In the genomic region with DNA sequence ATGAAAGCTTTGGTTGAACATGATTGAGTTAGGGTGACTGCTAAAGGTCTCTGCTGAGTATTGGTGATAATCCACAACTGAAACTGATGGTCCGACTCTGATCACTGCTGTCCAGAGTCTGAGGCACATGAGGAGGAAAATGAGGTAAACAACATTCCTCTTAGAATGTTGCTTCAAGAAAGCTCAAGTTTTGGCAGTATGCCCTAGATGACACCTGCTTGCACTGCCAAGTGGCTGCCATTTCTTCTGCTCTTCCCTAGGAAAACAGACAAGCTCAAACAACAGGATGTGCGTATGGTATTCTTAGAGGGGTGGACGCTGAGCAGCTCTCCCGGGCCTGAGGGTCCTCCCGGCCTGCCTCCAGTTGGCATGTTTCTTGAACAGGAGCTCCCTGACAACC, we compare ENCODE assay signal across 1 cellular context.
TF ChIP-seq lines count a peak whose summit lies in the region.

No MANE protein-coding gene starts in this region.

TF ChIP-seq in GM12878, 131 proteins besides CTCF, POLR2A, EP300 and RAD21 (continued from another document):
- TF ChIP-seq, protein P1, sequence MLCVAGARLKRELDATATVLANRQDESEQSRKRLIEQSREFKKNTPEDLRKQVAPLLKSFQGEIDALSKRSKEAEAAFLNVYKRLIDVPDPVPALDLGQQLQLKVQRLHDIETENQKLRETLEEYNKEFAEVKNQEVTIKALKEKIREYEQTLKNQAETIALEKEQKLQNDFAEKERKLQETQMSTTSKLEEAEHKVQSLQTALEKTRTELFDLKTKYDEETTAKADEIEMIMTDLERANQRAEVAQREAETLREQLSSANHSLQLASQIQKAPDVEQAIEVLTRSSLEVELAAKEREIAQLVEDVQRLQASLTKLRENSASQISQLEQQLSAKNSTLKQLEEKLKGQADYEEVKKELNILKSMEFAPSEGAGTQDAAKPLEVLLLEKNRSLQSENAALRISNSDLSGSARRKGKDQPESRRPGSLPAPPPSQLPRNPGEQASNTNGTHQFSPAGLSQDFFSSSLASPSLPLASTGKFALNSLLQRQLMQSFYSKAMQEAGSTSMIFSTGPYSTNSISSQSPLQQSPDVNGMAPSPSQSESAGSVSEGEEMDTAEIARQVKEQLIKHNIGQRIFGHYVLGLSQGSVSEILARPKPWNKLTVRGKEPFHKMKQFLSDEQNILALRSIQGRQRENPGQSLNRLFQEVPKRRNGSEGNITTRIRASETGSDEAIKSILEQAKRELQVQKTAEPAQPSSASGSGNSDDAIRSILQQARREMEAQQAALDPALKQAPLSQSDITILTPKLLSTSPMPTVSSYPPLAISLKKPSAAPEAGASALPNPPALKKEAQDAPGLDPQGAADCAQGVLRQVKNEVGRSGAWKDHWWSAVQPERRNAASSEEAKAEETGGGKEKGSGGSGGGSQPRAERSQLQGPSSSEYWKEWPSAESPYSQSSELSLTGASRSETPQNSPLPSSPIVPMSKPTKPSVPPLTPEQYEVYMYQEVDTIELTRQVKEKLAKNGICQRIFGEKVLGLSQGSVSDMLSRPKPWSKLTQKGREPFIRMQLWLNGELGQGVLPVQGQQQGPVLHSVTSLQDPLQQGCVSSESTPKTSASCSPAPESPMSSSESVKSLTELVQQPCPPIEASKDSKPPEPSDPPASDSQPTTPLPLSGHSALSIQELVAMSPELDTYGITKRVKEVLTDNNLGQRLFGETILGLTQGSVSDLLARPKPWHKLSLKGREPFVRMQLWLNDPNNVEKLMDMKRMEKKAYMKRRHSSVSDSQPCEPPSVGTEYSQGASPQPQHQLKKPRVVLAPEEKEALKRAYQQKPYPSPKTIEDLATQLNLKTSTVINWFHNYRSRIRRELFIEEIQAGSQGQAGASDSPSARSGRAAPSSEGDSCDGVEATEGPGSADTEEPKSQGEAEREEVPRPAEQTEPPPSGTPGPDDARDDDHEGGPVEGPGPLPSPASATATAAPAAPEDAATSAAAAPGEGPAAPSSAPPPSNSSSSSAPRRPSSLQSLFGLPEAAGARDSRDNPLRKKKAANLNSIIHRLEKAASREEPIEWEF (IDR thresholded peaks at IDR 0.05; ENCODE audit: insufficient replicate concordance, low read depth, low read length) = no peak
- TF ChIP-seq GATAD2B (conservative IDR thresholded peaks at IDR 0.05; ENCODE audit: low read depth) (no peak), KLF5 (IDR thresholded peaks at IDR 0.05; ENCODE audit: partially characterized antibody) (no peak), IKZF2 (IDR thresholded peaks at IDR 0.05) (no peak), NFYA (IDR thresholded peaks at IDR 0.05; ENCODE audit: borderline replicate concordance, low read depth, low read length) (no peak), NBN (IDR thresholded peaks at IDR 0.05) (no peak)
TF ChIP-seq in GM12878: peak in this region for 0.
